In the genomic region with DNA sequence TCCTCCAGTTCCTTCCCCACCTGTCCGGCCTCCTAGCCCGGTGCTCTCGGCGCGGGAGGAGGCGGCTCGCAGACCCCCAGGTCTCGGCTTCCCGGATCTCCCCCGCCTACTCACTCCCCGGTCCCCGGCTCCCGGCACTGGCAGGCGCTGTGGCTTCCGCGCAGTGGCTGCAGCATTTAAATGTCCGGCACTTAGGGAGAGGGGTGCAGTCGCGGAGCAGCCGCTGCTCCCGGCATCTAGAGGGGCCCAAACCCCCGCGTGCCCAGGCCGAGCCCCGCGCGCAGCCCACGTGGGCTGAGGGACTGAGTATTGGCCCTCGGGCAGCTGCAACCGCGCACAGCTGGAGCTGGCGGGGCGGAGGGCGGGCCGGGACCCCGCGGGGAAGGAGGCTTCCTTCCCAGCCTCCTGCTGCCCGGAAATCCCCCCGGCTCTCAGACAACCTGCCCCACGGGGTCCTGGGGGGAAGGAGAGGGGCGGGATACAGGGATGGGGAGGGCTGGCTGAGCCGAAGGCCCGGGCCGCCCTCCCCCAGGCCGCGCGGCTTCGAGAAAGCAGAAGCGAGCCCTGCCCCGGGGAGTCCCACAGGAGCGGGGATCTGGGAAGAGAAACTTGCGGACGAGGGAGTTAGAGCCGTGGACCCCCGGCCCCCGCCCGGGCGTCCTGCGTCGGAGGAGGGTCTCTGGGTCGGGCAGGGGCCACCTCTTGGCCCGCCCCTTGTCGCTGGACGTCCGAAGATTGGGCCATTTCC, we compare ENCODE assay signal across 8 cellular contexts. TPM values are rescaled to one million over a fixed set of nuclear protein-coding genes. Genes with fewer than 3 reads are reported as not detected.
DNase-seq lines count a peak whose midpoint lies in the region; ATAC-seq and TF ChIP-seq lines count a peak whose summit lies in the region.

No MANE protein-coding gene starts in this region.

- no peak overlapping the region for H3K27ac Mint-ChIP-seq in neural progenitor cell

- peaks cover 5% of the 10 kb centered on the region for H3K4me1 Mint-ChIP-seq in neural progenitor cell

- in situ Hi-C loops in GM23248 (cut with MboI): no loop called here

- H3K27me3 ChIP-seq in GM23248 (replicated peaks; ENCODE audit: insufficient read depth) (peaks cover 36% of the 10 kb centered on the region), neural progenitor cell (peaks cover 97% of the 10 kb centered on the region)

- H3K9me3 ChIP-seq in GM23248 (ENCODE audit: low read depth) (no peaks in the 10 kb centered on the region), neural progenitor cell (ENCODE audit: low read depth) (no peaks in the 10 kb centered on the region)

- H3K4me3 Mint-ChIP-seq in neural progenitor cell: peak overlapping the region; percentile 86

- H3K36me3 ChIP-seq in GM23248 (ENCODE audit: low read depth): no peaks in the 10 kb centered on the region
- H3K36me3 ChIP-seq in neural progenitor cell: no peaks in the 10 kb centered on the region

- no peaks in the 10 kb centered on the region for H3K4me1 ChIP-seq in GM23248 (ENCODE audit: insufficient read depth)
- no peaks in the 10 kb centered on the region for H3K4me1 ChIP-seq in neural progenitor cell

- no peak for TF ChIP-seq CTCF in neural progenitor cell (IDR thresholded peaks at IDR 0.05)

- H3K9me2 ChIP-seq in GM23248 (ENCODE audit: insufficient read depth): no peaks in the 10 kb centered on the region

- H3K9me3 Mint-ChIP-seq in neural progenitor cell: no peaks in the 10 kb centered on the region

- peak overlapping the region; percentile 84 for H3K4me2 ChIP-seq in GM23248 (ENCODE audit: unreplicated experiment)
- peak overlapping the region; percentile 91 for H3K4me2 ChIP-seq in neural progenitor cell

- no peaks in the 10 kb centered on the region for H3K36me3 Mint-ChIP-seq in neural progenitor cell

- peaks cover 42% of the 10 kb centered on the region for H3K27me3 Mint-ChIP-seq in neural progenitor cell (ENCODE audit: insufficient read depth, low read depth)

- H3K27ac ChIP-seq in GM23248 (no peak overlapping the region), neural progenitor cell (no peak overlapping the region)

- H3F3A ChIP-seq in GM23248 (ENCODE audit: insufficient read depth) (no peaks in the 10 kb centered on the region), neural progenitor cell (ENCODE audit: low read depth) (peaks cover 30% of the 10 kb centered on the region)

- H3K9ac ChIP-seq in GM23248 (peak overlapping the region; percentile 36; the same call in 1 of the 2 replicates), neural progenitor cell (no peak overlapping the region)

- H2AFZ ChIP-seq in GM23248 (peak overlapping the region; percentile 60), neural progenitor cell (replicated peaks) (peak overlapping the region; percentile 55)

- H3K4me3 ChIP-seq in GM23248 (peak overlapping the region; percentile 70), neural progenitor cell (peak overlapping the region; percentile 58)

- ATAC-seq in esophagus mucosa (peak; percentile 28), GM21619 (IDR thresholded peaks at IDR 0.05; ENCODE audit: unreplicated experiment) (no peak), GM21526 (IDR thresholded peaks at IDR 0.05; ENCODE audit: low FRiP score, unreplicated experiment) (no peak), HG03457 (IDR thresholded peaks at IDR 0.05; ENCODE audit: unreplicated experiment) (no peak)

- peak; percentile 34 for DNase-seq in GM23248
- DNase-seq in RKO (ENCODE audit: low spot score): peak; percentile 52
- DNase-seq in neural progenitor cell (ENCODE audit: low spot score): peak; percentile 66
- DNase-seq in NCI-H2171 treated with DMSO at 0.1 percent for 48 hours (lab: John Stamatoyannopoulos, UW): no peak

- 2 to 3% methylated on average over 41 to 60 of the region's 65 CpGs for WGBS in GM23248 (ENCODE audit: low coverage in 1 of 2, low lambda C conversion rate in 2 of 2, missing lambda C conversion rate in 2 of 2), 2 experiments

- no peaks in the 10 kb centered on the region for H3K79me2 ChIP-seq in GM23248 (ENCODE audit: insufficient read depth)
- no peaks in the 10 kb centered on the region for H3K79me2 ChIP-seq in neural progenitor cell (ENCODE audit: low read depth)

- H4K20me1 ChIP-seq in GM23248 (ENCODE audit: insufficient read depth) (no peaks in the 10 kb centered on the region), neural progenitor cell (ENCODE audit: low read depth) (peaks cover 13% of the 10 kb centered on the region)

RNA-seq across cellular contexts. Expression of gene MMP25, which starts 0.4 kb away (rescaled TPM):
- total RNA-seq in GM23248 (2014; rRNA removed; shearing (Covaris generic)): not detected in 2 replicates
- polyA plus RNA-seq in GM23248 (2016; fragmentation: Nextera tagmentation; extraction: Ambion mirVana): 0.16 and 0.23 TPM in 2 replicates
- total RNA-seq in esophagus mucosa (0.80 TPM), neural progenitor cell (ENCODE audit: low replicate concordance) (0.58 and 0.62 TPM in 2 replicates)

RNA-seq across cellular contexts. Expression of gene BICDL2, which starts 9.2 kb away (rescaled TPM):
- total RNA-seq in GM23248 (2014; rRNA removed; shearing (Covaris generic)): 0.11 TPM in 1 of 2 replicates, not detected in the other
- polyA plus RNA-seq in GM23248 (2016; fragmentation: Nextera tagmentation; extraction: Ambion mirVana): 0.30 and 0.63 TPM in 2 replicates
- total RNA-seq in esophagus mucosa: 62.0 TPM
- total RNA-seq in neural progenitor cell (ENCODE audit: low replicate concordance): 0.12 TPM in 1 of 2 replicates, not detected in the other

RNA-seq across cellular contexts. Expression of gene IL32, which starts 19.5 kb away (rescaled TPM):
- total RNA-seq in GM23248 (2014; rRNA removed; shearing (Covaris generic)): 0.76 TPM in 1 of 2 replicates, not detected in the other
- polyA plus RNA-seq in GM23248 (2016; fragmentation: Nextera tagmentation; extraction: Ambion mirVana): 0.56 and 1.0 TPM in 2 replicates
- 3.7 TPM for total RNA-seq in esophagus mucosa
- 1.4 TPM in 1 of 2 replicates, not detected in the other for total RNA-seq in neural progenitor cell (ENCODE audit: low replicate concordance)

RNA-seq across cellular contexts. Expression of gene THOC6, which starts 22.1 kb away (rescaled TPM):
- total RNA-seq in GM23248 (2014; rRNA removed; shearing (Covaris generic)): 12.3 and 17.7 TPM in 2 replicates
- 18.1 and 22.4 TPM in 2 replicates for polyA plus RNA-seq in GM23248 (2016; fragmentation: Nextera tagmentation; extraction: Ambion mirVana)
- total RNA-seq in esophagus mucosa (21.3 TPM), neural progenitor cell (ENCODE audit: low replicate concordance) (16.6 and 28.6 TPM in 2 replicates)

RNA-seq across cellular contexts. Expression of gene HCFC1R1, which starts 22.2 kb away (rescaled TPM):
- total RNA-seq in GM23248 (2014; rRNA removed; shearing (Covaris generic)): 5.8 and 7.2 TPM in 2 replicates
- 53.2 and 60.4 TPM in 2 replicates for polyA plus RNA-seq in GM23248 (2016; fragmentation: Nextera tagmentation; extraction: Ambion mirVana)
- total RNA-seq in esophagus mucosa (26.6 TPM), neural progenitor cell (ENCODE audit: low replicate concordance) (1.6 and 15.7 TPM in 2 replicates)

Comparison
In these comparisons a context has a peak if more than half of its experiments do, and no peak if none do; other contexts are left out.
1. RNA of gene BICDL2, which starts 9.2 kb away (total RNA-seq): 62.0 TPM in esophagus mucosa (single experiment); 0.11 TPM in GM23248 and 0.12 TPM in neural progenitor cell; every median in the first group is over 10 times any median in the second.